23 cellular contexts compared by ENCODE assay signal in the genomic region with DNA sequence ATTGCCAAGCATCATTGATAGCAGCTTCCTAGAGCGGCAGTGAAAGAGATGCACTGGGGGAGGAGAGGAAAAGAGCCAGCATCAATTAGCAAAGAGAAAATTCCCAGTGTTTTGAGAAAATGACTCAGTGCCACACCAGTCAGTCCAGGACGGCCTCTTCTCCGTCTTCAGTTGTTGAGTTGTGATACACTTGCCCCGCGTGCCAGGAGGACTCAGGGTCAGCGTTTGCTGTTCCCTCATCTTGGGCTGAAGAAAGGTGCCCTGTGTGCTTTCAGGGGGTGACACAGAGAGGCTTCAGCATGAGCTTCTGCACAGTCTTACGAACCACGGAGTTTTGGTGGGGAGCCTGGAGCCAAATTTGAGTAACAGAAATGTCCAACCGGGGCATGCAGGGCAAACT.
DNase-seq lines count a peak whose midpoint lies in the region; ATAC-seq, FAIRE-seq and TF ChIP-seq lines count a peak whose summit lies in the region.
"Had no signal": no experiment of that assay in that cellular context is flagged by ENCODE, and none has a peak within 500 bp of the region (broad histone marks: within the 10 kb centered on the region; RNA-seq: fewer than 3 reads in every experiment).

No MANE protein-coding gene starts in this region.

- H3K4me1 Mint-ChIP-seq in neural progenitor cell, result no peaks in the 10 kb centered on the region
- H3K4me1 Mint-ChIP-seq in activated T-cell treated with anti-CD3 and anti-CD28 coated beads, Interleukin-2, amount 50 U/mL, for 4 hours (ENCODE audit: low read depth), result no peaks in the 10 kb centered on the region

- H4K20me1 ChIP-seq in neural progenitor cell (ENCODE audit: low read depth), result no peaks in the 10 kb centered on the region

- no peaks in the 10 kb centered on the region for H3K4me1 ChIP-seq in neural progenitor cell
- H3K4me1 ChIP-seq in breast epithelium, result no peaks in the 10 kb centered on the region
- H3K4me1 ChIP-seq: A549, Caco-2 had no signal

- peak overlapping the region; percentile 44 for H3K27ac Mint-ChIP-seq in neural progenitor cell
- H3K27ac Mint-ChIP-seq: B cell; CD4-positive, alpha-beta T cell; CD8-positive, alpha-beta T cell had no signal

- H3K4me3 Mint-ChIP-seq in neural progenitor cell, result no peak overlapping the region
- no peak overlapping the region for H3K4me3 Mint-ChIP-seq in activated T-cell treated with anti-CD3 and anti-CD28 coated beads, Interleukin-2, amount 50 U/mL, for 4 hours
- H3K4me3 Mint-ChIP-seq: B cell; CD4-positive, alpha-beta T cell; CD8-positive, alpha-beta T cell had no signal

- H3K27me3 ChIP-seq in bronchial epithelial cell (ENCODE audit: control insufficient read depth, insufficient read depth, low read length) (no peaks in the 10 kb centered on the region), neural progenitor cell (no peaks in the 10 kb centered on the region), breast epithelium (no peaks in the 10 kb centered on the region)
- H3K27me3 ChIP-seq: BLaER1 treated with 17β-estradiol and CSF1 and Interleukin-3, amounts not matched to agents 10 nM and 100 nM had no signal

- no peaks in the 10 kb centered on the region for H3K9me3 Mint-ChIP-seq in neural progenitor cell
- no peaks in the 10 kb centered on the region for H3K9me3 Mint-ChIP-seq in activated T-cell treated with anti-CD3 and anti-CD28 coated beads, Interleukin-2, amount 50 U/mL, for 4 hours
- H3K9me3 Mint-ChIP-seq: CD4-positive, alpha-beta T cell; CD8-positive, alpha-beta T cell had no signal

- no peak overlapping the region for H2AFZ ChIP-seq in neural progenitor cell (replicated peaks)

- DNase-seq in bronchial epithelial cell (ENCODE audit: low read depth) (no peak), mesenteric fat pad (ENCODE audit: low spot score) (peak; percentile 62), neural progenitor cell (ENCODE audit: low spot score) (no peak), sciatic nerve (ENCODE audit: low spot score) (peak; percentile 17), breast epithelium (ENCODE audit: low spot score in 2 of 2) (no peak), GM19239 (ENCODE audit: insufficient read length, low spot score) (no peak)
- DNase-seq in activated CD8-positive, alpha-beta memory T cell treated with anti-CD3 and anti-CD28 coated beads, Interleukin-2, amount 50 U/mL, for 4 hours, result no peak
- no peak for DNase-seq in activated T-cell treated with anti-CD3 and anti-CD28 coated beads, Interleukin-2, amount 50 U/mL, for 4 hours
- DNase-seq: AML-193; Caco-2; Calu3; CD4-positive, alpha-beta T cell; CD8-positive, alpha-beta T cell; DMS79 treated with DMSO at 0.1 percent for 48 hours; GF-D8 had no signal

- no peak overlapping the region for H3K4me2 ChIP-seq in neural progenitor cell
- H3K4me2 ChIP-seq: A549; BLaER1 treated with 17β-estradiol and CSF1 and Interleukin-3, amounts not matched to agents 10 nM and 100 nM had no signal

- H3K79me2 ChIP-seq in neural progenitor cell (ENCODE audit: low read depth), result no peaks in the 10 kb centered on the region

- FAIRE-seq in bronchial epithelial cell (lab: Jason Lieb, UNC) (peak; percentile 43), GM19239 (lab: Jason Lieb, UNC) (no peak)
- FAIRE-seq: A549, D721Med, G401.6, GM12891, GM18507 had no signal

- H3K27ac ChIP-seq in neural progenitor cell, result no peak overlapping the region
- H3K27ac ChIP-seq in breast epithelium, result no peak overlapping the region
- H3K27ac ChIP-seq: A549; BLaER1 treated with 17β-estradiol and CSF1 and Interleukin-3, amounts not matched to agents 10 nM and 100 nM; C4-2B had no signal

- no peak overlapping the region for H3K9ac ChIP-seq in neural progenitor cell
- H3K9ac ChIP-seq: BLaER1 treated with 17β-estradiol and CSF1 and Interleukin-3, amounts not matched to agents 10 nM and 100 nM had no signal

- H3K9me3 ChIP-seq in neural progenitor cell (ENCODE audit: low read depth), result no peaks in the 10 kb centered on the region
- no peaks in the 10 kb centered on the region for H3K9me3 ChIP-seq in breast epithelium
- H3K9me3 ChIP-seq: A549; BLaER1 treated with 17β-estradiol and CSF1 and Interleukin-3, amounts not matched to agents 10 nM and 100 nM; Caco-2 had no signal

- no peaks in the 10 kb centered on the region for H3F3A ChIP-seq in neural progenitor cell (ENCODE audit: low read depth)

- peaks cover 3% of the 10 kb centered on the region for H3K27me3 Mint-ChIP-seq in neural progenitor cell (ENCODE audit: insufficient read depth, low read depth)
- no peaks in the 10 kb centered on the region for H3K27me3 Mint-ChIP-seq in activated T-cell treated with anti-CD3 and anti-CD28 coated beads, Interleukin-2, amount 50 U/mL, for 4 hours (ENCODE audit: low read depth)
- H3K27me3 Mint-ChIP-seq: B cell; CD4-positive, alpha-beta T cell had no signal

- intact Hi-C loops in sciatic nerve (cut with DNase I), result no loop called here
- intact Hi-C loops in breast epithelium (cut with DNase I; ENCODE audit: low total_unique reads), result no loop called here

- peaks cover 42% of the 10 kb centered on the region for H3K36me3 Mint-ChIP-seq in neural progenitor cell
- peaks cover 26% of the 10 kb centered on the region for H3K36me3 Mint-ChIP-seq in activated T-cell treated with anti-CD3 and anti-CD28 coated beads, Interleukin-2, amount 50 U/mL, for 4 hours (ENCODE audit: insufficient read depth)

- no peak for TF ChIP-seq CTCF in bronchial epithelial cell (IDR thresholded peaks at IDR 0.05; ENCODE audit: insufficient read depth, low read length, severe bottlenecking)
- no peak for TF ChIP-seq CTCF in neural progenitor cell (IDR thresholded peaks at IDR 0.05)
- TF ChIP-seq CTCF in breast epithelium (IDR thresholded peaks at IDR 0.05), result no peak

- H3K36me3 ChIP-seq in bronchial epithelial cell (ENCODE audit: control insufficient read depth, insufficient read depth, low read length), result no peaks in the 10 kb centered on the region
- H3K36me3 ChIP-seq in neural progenitor cell, result no peaks in the 10 kb centered on the region
- no peaks in the 10 kb centered on the region for H3K36me3 ChIP-seq in breast epithelium

- TF ChIP-seq POLR2A in breast epithelium (IDR thresholded peaks at IDR 0.05), result no peak

- ATAC-seq in sciatic nerve, result no peak
- no peak for ATAC-seq in activated T-cell treated with anti-CD3 and anti-CD28 coated beads, Interleukin-2, amount 50 U/mL, for 4 hours
- ATAC-seq: A549; CD8-positive, alpha-beta T cell had no signal

- H3K4me3 ChIP-seq in bronchial epithelial cell (ENCODE audit: low read depth, low read length) (no peak overlapping the region), neural progenitor cell (no peak overlapping the region), breast epithelium (no peak overlapping the region)
- H3K4me3 ChIP-seq: A549; BLaER1 treated with 17β-estradiol and CSF1 and Interleukin-3, amounts not matched to agents 10 nM and 100 nM had no signal

Comparison
In these comparisons a context has a peak if more than half of its experiments do, and no peak if none do; other contexts are left out.
1. DNase-seq: peak in mesenteric fat pad (single experiment) and sciatic nerve (single experiment); none in bronchial epithelial cell (single experiment), neural progenitor cell (single experiment), activated CD8-positive, alpha-beta memory T cell treated with anti-CD3 and anti-CD28 coated beads, Interleukin-2, amount 50 U/mL, for 4 hours (single experiment), breast epithelium (0 of 2), GM19239 (single experiment) and activated T-cell treated with anti-CD3 and anti-CD28 coated beads, Interleukin-2, amount 50 U/mL, for 4 hours (single experiment).